Comparison of ENCODE assay signal across 22 cellular contexts in genomic region chr10:33832124-33832787, GRCh38.
A peak's percentile ranks its signal among the peaks of the same experiment; 100 is the strongest.
DNase-seq lines count a peak whose midpoint lies in the region; ATAC-seq and TF ChIP-seq lines count a peak whose summit lies in the region.
"Had no signal": no experiment of that assay in that cellular context is flagged by ENCODE, and none has a peak within 500 bp of the region (broad histone marks: within the 10 kb centered on the region; RNA-seq: fewer than 3 reads in every experiment).

No MANE protein-coding gene starts in this region.

- CTCF ChIA-PET in MCF 10A (lab: Yijun Ruan, JAX) (no interaction called here), Caco-2 (lab: Charles Lee) (no interaction called here)

- H3K27me3 ChIP-seq in breast epithelium = no peaks in the 10 kb centered on the region
- H3K27me3 ChIP-seq in Caco-2 (replicated peaks; ENCODE audit: control insufficient read depth, insufficient read depth, low read length) = no peaks in the 10 kb centered on the region

- peak overlapping the region; percentile 50 to 66 for H3K27ac ChIP-seq in breast epithelium
- H3K27ac ChIP-seq: HL-60 had no signal

- POLR2A ChIA-PET in MCF 10A (lab: Yijun Ruan, JAX) = no interaction called here
- POLR2A ChIA-PET in Caco-2 (lab: Charles Lee) = no interaction called here

- ATAC-seq in sciatic nerve = peak; percentile 82
- ATAC-seq: GM23338 had no signal

- no peak overlapping the region for H3K27ac Mint-ChIP-seq in MCF 10A (ENCODE audit: low read depth, unreplicated experiment)
- peak overlapping the region in 3 of 5 experiments; percentile 27 to 48 (median 35) for H3K27ac Mint-ChIP-seq in brain
- H3K27ac Mint-ChIP-seq in Caco-2 (ENCODE audit: unreplicated experiment) = no peak overlapping the region
- H3K27ac Mint-ChIP-seq: B cell, CD14-positive monocyte, GM23338 had no signal

- DNase-seq in breast epithelium (ENCODE audit: low spot score in 2 of 2) (no peak), MCF 10A (ENCODE audit: unreplicated experiment) (no peak), medulla oblongata (ENCODE audit: extremely low spot score) (peak; percentile 47), sciatic nerve (ENCODE audit: low spot score) (no peak), NCI-H187 (lab: John Stamatoyannopoulos, UW) (no peak), Caco-2 (no peak)
- no peak for DNase-seq in effector CD8-positive, alpha-beta T cell (lab: John Stamatoyannopoulos, UW)
- DNase-seq: DMS153; GDM1; HCEC 1CT; KG1; MV-4-11; NCI-H1105 treated with DMSO at 0.1 percent for 48 hours; NCI-H2081; NCI-H446; NK-92 treated with Interleukin-12 subunit alpha and Interleukin-12 subunit beta, amount 100 ng/mL, for 24 hours; SIG-M5 had no signal

- TF ChIP-seq CTCF in breast epithelium (IDR thresholded peaks at IDR 0.05) (no peak), MCF 10A (IDR thresholded peaks at IDR 0.05; ENCODE audit: unreplicated experiment) (no peak), brain (conservative IDR thresholded peaks at IDR 0.05) (no peak), Caco-2 (IDR thresholded peaks at IDR 0.05; ENCODE audit: insufficient read depth in 1 of 2, low read depth in 1 of 2, low read length in 1 of 2, severe bottlenecking in 1 of 2, unreplicated experiment in 1 of 2) (no peak)

- no peak for TF ChIP-seq POLR2A in breast epithelium (IDR thresholded peaks at IDR 0.05)

- H3K9me3 ChIP-seq in breast epithelium (no peaks in the 10 kb centered on the region), Caco-2 (no peaks in the 10 kb centered on the region)

- H3K27me3 Mint-ChIP-seq in MCF 10A (ENCODE audit: insufficient read depth, unreplicated experiment) (no peaks in the 10 kb centered on the region), brain (peaks cover under 1% of the 10 kb centered on the region), Caco-2 (ENCODE audit: insufficient read depth, unreplicated experiment) (no peaks in the 10 kb centered on the region)
- H3K27me3 Mint-ChIP-seq: B cell had no signal

- H3K36me3 ChIP-seq in breast epithelium = no peaks in the 10 kb centered on the region
- H3K36me3 ChIP-seq in Caco-2 (ENCODE audit: control insufficient read depth, insufficient read depth, low read length) = no peaks in the 10 kb centered on the region

- no peak overlapping the region for H3K4me3 Mint-ChIP-seq in MCF 10A (ENCODE audit: unreplicated experiment)
- no peak overlapping the region for H3K4me3 Mint-ChIP-seq in brain
- H3K4me3 Mint-ChIP-seq in Caco-2 (ENCODE audit: unreplicated experiment) = no peak overlapping the region
- H3K4me3 Mint-ChIP-seq: B cell, CD14-positive monocyte, GM23338 had no signal

- no peak overlapping the region for H3K4me3 ChIP-seq in breast epithelium
- H3K4me3 ChIP-seq in Caco-2 (ENCODE audit: low read depth, low read length) = no peak overlapping the region
- H3K4me3 ChIP-seq: GM23338 had no signal

- intact Hi-C loops in breast epithelium (cut with DNase I; ENCODE audit: low total_unique reads) (no loop called here), MCF 10A (cut with micrococcal nuclease) (no loop called here), sciatic nerve (cut with DNase I) (no loop called here), Caco-2 (cut with micrococcal nuclease; ENCODE audit: unreplicated experiment) (no loop called here)

- H3K4me1 Mint-ChIP-seq in MCF 10A (ENCODE audit: insufficient read depth, unreplicated experiment) = no peaks in the 10 kb centered on the region
- H3K4me1 Mint-ChIP-seq in brain = peaks cover 35% of the 10 kb centered on the region
- H3K4me1 Mint-ChIP-seq in Caco-2 (ENCODE audit: low read depth, unreplicated experiment) = peaks cover 14% of the 10 kb centered on the region
- H3K4me1 Mint-ChIP-seq: B cell, CD14-positive monocyte had no signal

- BruUV-seq in MCF 10A (replicated peaks; lab: Mats Ljungman, UMichigan) = no TSS peak
- BruUV-seq in Caco-2 (replicated peaks; lab: Mats Ljungman, UMichigan) = no TSS peak

- H3K4me1 ChIP-seq in breast epithelium (no peaks in the 10 kb centered on the region), Caco-2 (peaks cover 7% of the 10 kb centered on the region; the same call in 1 of the 2 replicates)

- H3K9me3 Mint-ChIP-seq in MCF 10A (ENCODE audit: unreplicated experiment) = no peaks in the 10 kb centered on the region
- H3K9me3 Mint-ChIP-seq in brain = peaks cover 0 to 16% (median 14%) of the 10 kb centered on the region in 5 experiments
- H3K9me3 Mint-ChIP-seq in Caco-2 (ENCODE audit: unreplicated experiment) = peaks cover 6% of the 10 kb centered on the region

- no peaks in the 10 kb centered on the region for H3K36me3 Mint-ChIP-seq in MCF 10A (ENCODE audit: insufficient read depth, unreplicated experiment)
- no peaks in the 10 kb centered on the region for H3K36me3 Mint-ChIP-seq in brain
- no peaks in the 10 kb centered on the region for H3K36me3 Mint-ChIP-seq in Caco-2 (ENCODE audit: insufficient read depth, unreplicated experiment)
- H3K36me3 Mint-ChIP-seq: CD14-positive monocyte had no signal

Comparison
In these comparisons a context has a peak if more than half of its experiments do, and no peak if none do; other contexts are left out.
1. H3K27ac Mint-ChIP-seq: peak in brain (3 of 5); none in MCF 10A (single experiment) and Caco-2 (single experiment).